ENCODE assay signal across 9 cellular contexts in genomic region chr21:17554619-17555472, GRCh38.
DNase-seq lines count a peak whose midpoint lies in the region; ATAC-seq and TF ChIP-seq lines count a peak whose summit lies in the region.
"Had no signal": no experiment of that assay in that cellular context is flagged by ENCODE, and none has a peak within 500 bp of the region (broad histone marks: within the 10 kb centered on the region; RNA-seq: fewer than 3 reads in every experiment).

No MANE protein-coding gene starts in this region.

- H3K27ac Mint-ChIP-seq in stimulated activated memory B cell treated with anti-CD40 and anti-IgM and Interleukin-4, amounts not matched to agents 10 μg/mL and 1 μg/mL and 100 μg/mL, for 72 hours, result no peak overlapping the region

- peak; percentile 6 for ATAC-seq in stimulated activated memory B cell treated with anti-CD40 and anti-IgM and Interleukin-4, amounts not matched to agents 10 μg/mL and 1 μg/mL and 100 μg/mL, for 72 hours
- ATAC-seq in GM19397 (IDR thresholded peaks at IDR 0.05; ENCODE audit: unreplicated experiment) (no peak), HG03039 (IDR thresholded peaks at IDR 0.05; ENCODE audit: unreplicated experiment) (no peak)

- no peaks in the 10 kb centered on the region for H3K9me3 Mint-ChIP-seq in stimulated activated memory B cell treated with anti-CD40 and anti-IgM and Interleukin-4, amounts not matched to agents 10 μg/mL and 1 μg/mL and 100 μg/mL, for 72 hours

- peak; percentile 24 for TF ChIP-seq CTCF in RWPE1 (conservative IDR thresholded peaks at IDR 0.05; ENCODE audit: low read depth)

- H3K4me3 Mint-ChIP-seq in stimulated activated memory B cell treated with anti-CD40 and anti-IgM and Interleukin-4, amounts not matched to agents 10 μg/mL and 1 μg/mL and 100 μg/mL, for 72 hours, result no peak overlapping the region

- no peaks in the 10 kb centered on the region for H3K4me1 Mint-ChIP-seq in stimulated activated memory B cell treated with anti-CD40 and anti-IgM and Interleukin-4, amounts not matched to agents 10 μg/mL and 1 μg/mL and 100 μg/mL, for 72 hours

- POLR2A ChIA-PET in RWPE1 (lab: Yijun Ruan, JAX; ENCODE audit: low non-redundant PET), result no interaction called here

- H3K27me3 Mint-ChIP-seq in stimulated activated memory B cell treated with anti-CD40 and anti-IgM and Interleukin-4, amounts not matched to agents 10 μg/mL and 1 μg/mL and 100 μg/mL, for 72 hours, result no peaks in the 10 kb centered on the region

- CTCF ChIA-PET in RWPE1 (lab: Yijun Ruan, JAX), result interaction anchor here (0.5 to 1.6 kb wide), 9 partner anchors 10 to 1677 kb away, joined by 3 to 14 read pairs (median 3); no protein-coding TSS in a partner anchor

- DNase-seq in NCI-H1092 treated with DMSO at 0.1 percent for 48 hours (lab: John Stamatoyannopoulos, UW), result peak; percentile 16
- DNase-seq in NCI-H1092 (lab: John Stamatoyannopoulos, UW), result no peak
- DNase-seq in RWPE1 (ENCODE audit: low spot score), result peak; percentile 43
- DNase-seq in foreskin melanocyte, result peak; percentile 39
- DNase-seq in NCI-H446 (lab: John Stamatoyannopoulos, UW), result no peak
- DNase-seq: activated CD4-positive, alpha-beta T cell treated with anti-CD3 and anti-CD28 coated beads, Interleukin-2, amount 50 U/mL, for 48 hours had no signal

- no peak overlapping the region for H3K27ac ChIP-seq in RWPE1

- no peaks in the 10 kb centered on the region for H3K36me3 Mint-ChIP-seq in stimulated activated memory B cell treated with anti-CD40 and anti-IgM and Interleukin-4, amounts not matched to agents 10 μg/mL and 1 μg/mL and 100 μg/mL, for 72 hours

Comparison
In these comparisons a context has a peak if more than half of its experiments do, and no peak if none do; other contexts are left out.
1. DNase-seq: peak in NCI-H1092 treated with DMSO at 0.1 percent for 48 hours (single experiment), RWPE1 (single experiment) and foreskin melanocyte (single experiment); none in NCI-H1092 (single experiment) and NCI-H446 (0 of 2).